Comparison of ENCODE assay signal across 13 cellular contexts in genomic region chr12:47383942-47384341, GRCh38.
A peak's percentile ranks its signal among the peaks of the same experiment; 100 is the strongest.
DNase-seq lines count a peak whose midpoint lies in the region; ATAC-seq, FAIRE-seq and TF ChIP-seq lines count a peak whose summit lies in the region.
"Had no signal": no experiment of that assay in that cellular context is flagged by ENCODE, and none has a peak within 500 bp of the region (broad histone marks: within the 10 kb centered on the region; RNA-seq: fewer than 3 reads in every experiment).

No MANE protein-coding gene starts in this region.

- H3K79me2 ChIP-seq in astrocyte (ENCODE audit: insufficient read depth, low read length): no peaks in the 10 kb centered on the region

- H3K9me3 Mint-ChIP-seq in astrocyte (ENCODE audit: unreplicated experiment) (no peaks in the 10 kb centered on the region), mesothelial cell of epicardium (no peaks in the 10 kb centered on the region)

- H3K9ac ChIP-seq in BLaER1 treated with 17β-estradiol and CSF1 and Interleukin-3, amounts not matched to agents 10 nM and 100 nM: no peak overlapping the region; a peak in 1 of 22 replicates
- no peak overlapping the region for H3K9ac ChIP-seq in astrocyte (ENCODE audit: low read length)

- peak overlapping the region; percentile 44 for H2AFZ ChIP-seq in astrocyte (ENCODE audit: low read depth, low read length)

- H3K4me1 Mint-ChIP-seq in astrocyte (ENCODE audit: low read depth, unreplicated experiment) (no peaks in the 10 kb centered on the region), mesothelial cell of epicardium (peaks cover 39% of the 10 kb centered on the region)

- no peaks in the 10 kb centered on the region for H3K27me3 Mint-ChIP-seq in astrocyte (ENCODE audit: low read depth, unreplicated experiment)
- peaks cover 9% of the 10 kb centered on the region for H3K27me3 Mint-ChIP-seq in mesothelial cell of epicardium (ENCODE audit: low read depth)

- H3K27ac Mint-ChIP-seq in astrocyte (ENCODE audit: unreplicated experiment): no peak overlapping the region
- H3K27ac Mint-ChIP-seq in mesothelial cell of epicardium: peak overlapping the region; percentile 57

- peak; percentile 88 for FAIRE-seq in astrocyte (lab: Jason Lieb, UNC)

- no peak overlapping the region for H3K4me3 ChIP-seq in BLaER1 treated with 17β-estradiol and CSF1 and Interleukin-3, amounts not matched to agents 10 nM and 100 nM
- no peak overlapping the region for H3K4me3 ChIP-seq in astrocyte (ENCODE audit: insufficient read depth, low read depth, low read length)
- H3K4me3 ChIP-seq: lower lobe of right lung had no signal

- peak overlapping the region; percentile 48 to 77 (median 62) for H3K4me2 ChIP-seq in BLaER1 treated with 17β-estradiol and CSF1 and Interleukin-3, amounts not matched to agents 10 nM and 100 nM
- H3K4me2 ChIP-seq in astrocyte (ENCODE audit: low read length): peak overlapping the region; percentile 19

- H3K36me3 Mint-ChIP-seq in astrocyte (ENCODE audit: low read depth, unreplicated experiment) (no peaks in the 10 kb centered on the region), mesothelial cell of epicardium (no peaks in the 10 kb centered on the region)

- peaks cover 15 to 43% (median 27%) of the 10 kb centered on the region in 10 experiments for H3K4me1 ChIP-seq in BLaER1 treated with 17β-estradiol and CSF1 and Interleukin-3, amounts not matched to agents 10 nM and 100 nM
- peaks cover 4% of the 10 kb centered on the region for H3K4me1 ChIP-seq in astrocyte (ENCODE audit: insufficient read depth, low read length)

- no peaks in the 10 kb centered on the region for H4K20me1 ChIP-seq in BLaER1 treated with 17β-estradiol and CSF1 and Interleukin-3, amounts not matched to agents 10 nM and 100 nM
- no peaks in the 10 kb centered on the region for H4K20me1 ChIP-seq in astrocyte (ENCODE audit: insufficient read depth, low read length)

- no peaks in the 10 kb centered on the region for H3K36me3 ChIP-seq in BLaER1 treated with 17β-estradiol and CSF1 and Interleukin-3, amounts not matched to agents 10 nM and 100 nM
- H3K36me3 ChIP-seq in astrocyte (ENCODE audit: insufficient read depth, low read length): no peaks in the 10 kb centered on the region
- H3K36me3 ChIP-seq: lower lobe of right lung had no signal

- no peak for ATAC-seq in HG03039 (IDR thresholded peaks at IDR 0.05; ENCODE audit: unreplicated experiment)
- no peak for ATAC-seq in HG03521 (IDR thresholded peaks at IDR 0.05; ENCODE audit: unreplicated experiment)

- no peak overlapping the region for H3K4me3 Mint-ChIP-seq in astrocyte (ENCODE audit: unreplicated experiment)
- H3K4me3 Mint-ChIP-seq in mesothelial cell of epicardium: no peak overlapping the region

- no peak for TF ChIP-seq CTCF in astrocyte (IDR thresholded peaks at IDR 0.05; ENCODE audit: insufficient read depth, low read depth, low read length)
- TF ChIP-seq CTCF in mesothelial cell of epicardium (IDR thresholded peaks at IDR 0.05; ENCODE audit: unreplicated experiment): no peak
- no peak for TF ChIP-seq CTCF in GM10266 (IDR thresholded peaks at IDR 0.05; ENCODE audit: control insufficient read depth, insufficient read depth, low read depth, missing control alignments)

- peak; percentile 35 for DNase-seq in HCEC 1CT
- peak; percentile 78 for DNase-seq in astrocyte (ENCODE audit: low read depth)
- no peak for DNase-seq in mesothelial cell of epicardium (ENCODE audit: low spot score in 2 of 2, unreplicated experiment in 2 of 2)
- no peak for DNase-seq in GM10266 (ENCODE audit: extremely low spot score)
- DNase-seq in DMS 273 (lab: John Stamatoyannopoulos, UW; ENCODE audit: unreplicated experiment): no peak
- DNase-seq: activated CD4-positive, CD25-positive, alpha-beta regulatory T cell treated with anti-CD3 and anti-CD28 coated beads, Interleukin-2, amount 50 U/mL, for 72 hours; effector CD8-positive, alpha-beta T cell; hippocampal formation; lower lobe of right lung; NCI-H69 had no signal

- H3K27ac ChIP-seq in BLaER1 treated with 17β-estradiol and CSF1 and Interleukin-3, amounts not matched to agents 10 nM and 100 nM: peak overlapping the region in 3 of 11 experiments; percentile 7 to 12 (median 11); a peak in 4 of 22 replicates
- H3K27ac ChIP-seq in astrocyte (ENCODE audit: low read depth, low read length): no peak overlapping the region
- H3K27ac ChIP-seq: lower lobe of right lung had no signal

- H3K9me3 ChIP-seq in BLaER1 treated with 17β-estradiol and CSF1 and Interleukin-3, amounts not matched to agents 10 nM and 100 nM (replicated peaks in 1 of 11): peaks cover 0 to 8% (median 0%) of the 10 kb centered on the region in 11 experiments; a peak in 4 of 22 replicates
- no peaks in the 10 kb centered on the region for H3K9me3 ChIP-seq in astrocyte (ENCODE audit: insufficient read depth, low read depth, low read length)
- H3K9me3 ChIP-seq: lower lobe of right lung had no signal

- no peaks in the 10 kb centered on the region for H3K27me3 ChIP-seq in BLaER1 treated with 17β-estradiol and CSF1 and Interleukin-3, amounts not matched to agents 10 nM and 100 nM
- no peaks in the 10 kb centered on the region for H3K27me3 ChIP-seq in astrocyte (ENCODE audit: insufficient read depth, low read length)

Comparison
In these comparisons a context has a peak if more than half of its experiments do, and no peak if none do; other contexts are left out.
1. DNase-seq: peak in HCEC 1CT (single experiment) and astrocyte (single experiment); none in mesothelial cell of epicardium (0 of 2), GM10266 (single experiment) and DMS 273 (single experiment).